9 cellular contexts compared by ENCODE assay signal in genomic region chr17:58249270-58250133, GRCh38. TPM values are rescaled to one million over a fixed set of nuclear protein-coding genes. Genes with fewer than 3 reads are reported as not detected.
DNase-seq lines count a peak whose midpoint lies in the region; ATAC-seq and TF ChIP-seq lines count a peak whose summit lies in the region.
"Had no signal": no experiment of that assay in that cellular context is flagged by ENCODE, and none has a peak within 500 bp of the region (broad histone marks: within the 10 kb centered on the region; RNA-seq: fewer than 3 reads in every experiment).

No MANE protein-coding gene starts in this region.

- no peaks in the 10 kb centered on the region for H3K9me3 Mint-ChIP-seq in activated CD8-positive, alpha-beta memory T cell treated with anti-CD3 and anti-CD28 coated beads, Interleukin-2, amount 10 ng/mL, durations not matched to agents 7 days and 5 days (ENCODE audit: low read depth)
- H3K9me3 Mint-ChIP-seq in endothelial cell (ENCODE audit: unreplicated experiment): no peaks in the 10 kb centered on the region

- DNase-seq in ELF-1 (ENCODE audit: low read depth, low spot score): peak; percentile 88
- DNase-seq in NCI-H524 treated with DMSO at 0.1 percent for 48 hours (lab: John Stamatoyannopoulos, UW): peak; percentile 80
- peak; percentile 77 for DNase-seq in activated CD8-positive, alpha-beta memory T cell treated with anti-CD3 and anti-CD28 coated beads, Interleukin-2, amount 10 ng/mL, durations not matched to agents 7 days and 5 days
- DNase-seq in endothelial cell (ENCODE audit: low spot score): peak; percentile 82
- peak; percentile 69 for DNase-seq in midbrain (lab: John Stamatoyannopoulos, UW)
- DNase-seq in stimulated activated CD8-positive, alpha-beta memory T cell treated with anti-CD3 and anti-CD28 coated beads, Interleukin-15, amount 100 ng/mL, for 4 hours (ENCODE audit: low read depth in 2 of 2): peak; percentile 55 to 62

- no peak overlapping the region for H3K27ac Mint-ChIP-seq in activated CD8-positive, alpha-beta memory T cell treated with anti-CD3 and anti-CD28 coated beads, Interleukin-2, amount 10 ng/mL, durations not matched to agents 7 days and 5 days
- H3K27ac Mint-ChIP-seq in endothelial cell (ENCODE audit: unreplicated experiment): no peak overlapping the region

- peaks cover 58% of the 10 kb centered on the region for H3K27me3 Mint-ChIP-seq in activated CD8-positive, alpha-beta memory T cell treated with anti-CD3 and anti-CD28 coated beads, Interleukin-2, amount 10 ng/mL, durations not matched to agents 7 days and 5 days
- peaks cover 16% of the 10 kb centered on the region for H3K27me3 Mint-ChIP-seq in endothelial cell (ENCODE audit: unreplicated experiment)

- H3K4me3 Mint-ChIP-seq in activated CD8-positive, alpha-beta memory T cell treated with anti-CD3 and anti-CD28 coated beads, Interleukin-2, amount 10 ng/mL, durations not matched to agents 7 days and 5 days: peak overlapping the region; percentile 66
- peak overlapping the region; percentile 67 for H3K4me3 Mint-ChIP-seq in endothelial cell (ENCODE audit: unreplicated experiment)

- TF ChIP-seq CTCF in endothelial cell (IDR thresholded peaks at IDR 0.05; ENCODE audit: unreplicated experiment): peak; percentile 95

- CTCF ChIA-PET in activated CD8-positive, alpha-beta memory T cell treated with anti-CD3 and anti-CD28 coated beads, Interleukin-2, amount 10 ng/mL, durations not matched to agents 7 days and 5 days (lab: Charles Lee): interaction anchor here (0.6 to 3.3 kb wide), 45 partner anchors 10 to 759 kb away, joined by 3 to 22 read pairs (median 4); partner anchors contain the start of genes HSF5, LPO, MKS1 and MTMR4

- peak; percentile 73 for ATAC-seq in HG03135 (IDR thresholded peaks at IDR 0.05; ENCODE audit: unreplicated experiment)
- peak; percentile 89 for ATAC-seq in activated CD8-positive, alpha-beta memory T cell treated with anti-CD3 and anti-CD28 coated beads, Interleukin-2, amount 10 ng/mL, durations not matched to agents 7 days and 5 days
- ATAC-seq in GM19463 (IDR thresholded peaks at IDR 0.05; ENCODE audit: unreplicated experiment): no peak

- H3K4me1 Mint-ChIP-seq in activated CD8-positive, alpha-beta memory T cell treated with anti-CD3 and anti-CD28 coated beads, Interleukin-2, amount 10 ng/mL, durations not matched to agents 7 days and 5 days: peaks cover 22% of the 10 kb centered on the region
- peaks cover 7% of the 10 kb centered on the region for H3K4me1 Mint-ChIP-seq in endothelial cell (ENCODE audit: unreplicated experiment)

- H3K36me3 Mint-ChIP-seq in activated CD8-positive, alpha-beta memory T cell treated with anti-CD3 and anti-CD28 coated beads, Interleukin-2, amount 10 ng/mL, durations not matched to agents 7 days and 5 days: no peaks in the 10 kb centered on the region
- no peaks in the 10 kb centered on the region for H3K36me3 Mint-ChIP-seq in endothelial cell (ENCODE audit: low read depth, unreplicated experiment)

RNA-seq across cellular contexts. Expression of gene LPO, which starts 11.1 kb away (rescaled TPM):
- not detected for total RNA-seq in activated CD8-positive, alpha-beta memory T cell treated with anti-CD3 and anti-CD28 coated beads, Interleukin-2, amount 10 ng/mL, durations not matched to agents 7 days and 5 days
- 0.31 TPM for total RNA-seq in endothelial cell (ENCODE audit: unreplicated experiment)
- total RNA-seq: renal cortical epithelial cell had no signal

RNA-seq across cellular contexts. Expression of gene MKS1, which starts 30.4 kb away (rescaled TPM):
- total RNA-seq in activated CD8-positive, alpha-beta memory T cell treated with anti-CD3 and anti-CD28 coated beads, Interleukin-2, amount 10 ng/mL, durations not matched to agents 7 days and 5 days: 10 to 100 TPM; 17.8 to 18.2 TPM
- total RNA-seq in endothelial cell (ENCODE audit: unreplicated experiment): 27.8 TPM

RNA-seq across cellular contexts. Expression of gene MPO, which starts 31.2 kb away (rescaled TPM):
- total RNA-seq in activated CD8-positive, alpha-beta memory T cell treated with anti-CD3 and anti-CD28 coated beads, Interleukin-2, amount 10 ng/mL, durations not matched to agents 7 days and 5 days: under 1 TPM in 1 of 2 experiments, not detected in 1; 0.09 TPM
- not detected for total RNA-seq in endothelial cell (ENCODE audit: unreplicated experiment)
- total RNA-seq: renal cortical epithelial cell had no signal

RNA-seq across cellular contexts. Expression of gene EPX, which starts 57.0 kb away (rescaled TPM):
- not detected for total RNA-seq in activated CD8-positive, alpha-beta memory T cell treated with anti-CD3 and anti-CD28 coated beads, Interleukin-2, amount 10 ng/mL, durations not matched to agents 7 days and 5 days
- total RNA-seq in endothelial cell (ENCODE audit: unreplicated experiment): not detected
- total RNA-seq: renal cortical epithelial cell had no signal
